ENCODE assay signal across 7 cellular contexts in genomic region chr1:87684786-87685185, GRCh38.
DNase-seq lines count a peak whose midpoint lies in the region; ATAC-seq, FAIRE-seq and TF ChIP-seq lines count a peak whose summit lies in the region.

No MANE protein-coding gene starts in this region.

- H3K4me3 ChIP-seq in MG63 = peak overlapping the region; percentile 53
- peak overlapping the region; percentile 84 to 90 for H3K4me3 ChIP-seq in kidney (ENCODE audit: low read length in 2 of 2)
- H3K4me3 ChIP-seq in testis = peak overlapping the region in 1 of 2 donors; percentile 51

- H3K9me3 ChIP-seq in MG63 (no peaks in the 10 kb centered on the region), kidney (ENCODE audit: control insufficient read depth in 1 of 2, low read length in 2 of 2) (no peaks in the 10 kb centered on the region), testis (no peaks in the 10 kb centered on the region)

- H3K9ac ChIP-seq in kidney (ENCODE audit: low read length in 2 of 2) = peak overlapping the region in 1 of 2 donors; percentile 74

- H3K36me3 ChIP-seq in MG63 (no peaks in the 10 kb centered on the region), kidney (ENCODE audit: control insufficient read depth in 1 of 2, insufficient read depth in 2 of 2, low read length in 2 of 2) (no peaks in the 10 kb centered on the region), testis (ENCODE audit: low read depth, missing control alignments) (no peaks in the 10 kb centered on the region)

- TF ChIP-seq CTCF in kidney (IDR thresholded peaks at IDR 0.05; ENCODE audit: borderline replicate concordance, extremely low read depth, insufficient read depth) (no peak), testis (IDR thresholded peaks at IDR 0.05) (no peak)

- no peaks in the 10 kb centered on the region for H3K4me1 ChIP-seq in kidney (ENCODE audit: control insufficient read depth in 1 of 2, insufficient read depth in 1 of 2, low read depth in 1 of 2, low read length in 2 of 2)
- peaks cover 19% of the 10 kb centered on the region for H3K4me1 ChIP-seq in testis

- ATAC-seq in HG02678 (IDR thresholded peaks at IDR 0.05; ENCODE audit: unreplicated experiment) (no peak), HG03378 (IDR thresholded peaks at IDR 0.05; ENCODE audit: unreplicated experiment) (no peak)

- DNase-seq in MG63 (peak; percentile 43), amniotic epithelial cell (ENCODE audit: low read depth) (peak; percentile 55), kidney (no peak), testis (peak; percentile 53), NCI-H2171 treated with DMSO at 0.1 percent for 48 hours (lab: John Stamatoyannopoulos, UW) (no peak)

- intact Hi-C loops in kidney (cut with DNase I) (no loop called here), testis (cut with DNase I; ENCODE audit: low total_unique reads) (no loop called here)

- WGBS in testis, 2 donors = 10 to 23% methylated on average over 6 of the region's 6 CpGs

- no peak for TF ChIP-seq POLR2A in testis (IDR thresholded peaks at IDR 0.05)

- H3K27me3 ChIP-seq in MG63 = no peaks in the 10 kb centered on the region
- H3K27me3 ChIP-seq in testis = no peaks in the 10 kb centered on the region

- H3K27ac ChIP-seq in kidney (ENCODE audit: low read depth in 2 of 2, low read length in 2 of 2) (no peak overlapping the region), testis (peak overlapping the region; percentile 53 to 76)

- FAIRE-seq in kidney (lab: Jason Lieb, UNC) = no peak

Comparison
In these comparisons a context has a peak if more than half of its experiments do, and no peak if none do; other contexts are left out.
1. DNase-seq: peak in MG63 (single experiment), amniotic epithelial cell (single experiment) and testis (single experiment); none in kidney (single experiment) and NCI-H2171 treated with DMSO at 0.1 percent for 48 hours (single experiment).
2. H3K27ac ChIP-seq: peak in testis (2 of 2); none in kidney (0 of 2).